8 cellular contexts compared by ENCODE assay signal in genomic region chr20:58892126-58892931, GRCh38. TPM values are rescaled to one million over a fixed set of nuclear protein-coding genes. Genes with fewer than 3 reads are reported as not detected.
DNase-seq lines count a peak whose midpoint lies in the region; ATAC-seq and TF ChIP-seq lines count a peak whose summit lies in the region.

No MANE protein-coding gene starts in this region.

- no peaks in the 10 kb centered on the region for H3K9me3 ChIP-seq in DOHH2 (ENCODE audit: control insufficient read depth, insufficient read depth, low read length)
- H3K9me3 ChIP-seq in OCI-LY1 (ENCODE audit: low read length), result no peaks in the 10 kb centered on the region
- H3K9me3 ChIP-seq in esophagus squamous epithelium, result no peaks in the 10 kb centered on the region

- H3K4me3 ChIP-seq in DOHH2 (ENCODE audit: low read length) (peak overlapping the region; percentile 78), OCI-LY1 (ENCODE audit: low read depth, low read length, poor library complexity, severe bottlenecking) (peak overlapping the region; percentile 75), esophagus squamous epithelium (peak overlapping the region; percentile 83 to 97 (median 88))

- H3K79me2 ChIP-seq in DOHH2 (ENCODE audit: control insufficient read depth, low read length) (peaks cover 85% of the 10 kb centered on the region), OCI-LY1 (ENCODE audit: insufficient read depth, low read length) (peaks cover 52% of the 10 kb centered on the region)

- H4K20me1 ChIP-seq in DOHH2 (ENCODE audit: control insufficient read depth, insufficient read depth, low read depth, low read length) (peaks cover 30% of the 10 kb centered on the region), OCI-LY1 (ENCODE audit: insufficient read depth, low read length) (no peaks in the 10 kb centered on the region)

- peak overlapping the region; percentile 84 for H3K9ac ChIP-seq in OCI-LY1 (ENCODE audit: low read length)

- intact Hi-C loops in esophagus squamous epithelium (cut with DNase I), result loop anchor here (10.0 kb wide), 1 partner anchor 142 kb away; the partner anchor contains the start of gene ATP5F1E

- H3K4me3 Mint-ChIP-seq in naive B cell, result peak overlapping the region; percentile 86 to 98 (median 94)

- TF ChIP-seq CTCF in DOHH2 (IDR thresholded peaks at IDR 0.05; ENCODE audit: low read depth, low read length, poor library complexity, severe bottlenecking), result peak; percentile 48
- TF ChIP-seq CTCF in OCI-LY1 (IDR thresholded peaks at IDR 0.05; ENCODE audit: low read length), result peak; percentile 40; the same call in 1 of the 2 replicates
- no peak for TF ChIP-seq CTCF in esophagus squamous epithelium (IDR thresholded peaks at IDR 0.05)

- peak overlapping the region; percentile 66 for H3K4me2 ChIP-seq in DOHH2 (ENCODE audit: low read length)
- peak overlapping the region; percentile 86 for H3K4me2 ChIP-seq in OCI-LY1 (ENCODE audit: low read length)

- peak overlapping the region; percentile 95 to 99 (median 98) for H3K27ac Mint-ChIP-seq in naive B cell

- no peaks in the 10 kb centered on the region for H3K27me3 Mint-ChIP-seq in naive B cell

- H3K9me2 ChIP-seq in DOHH2 (replicated peaks; ENCODE audit: control insufficient read depth, low read length) (no peaks in the 10 kb centered on the region), OCI-LY1 (ENCODE audit: low read depth, low read length) (no peaks in the 10 kb centered on the region)

- H3K4me1 Mint-ChIP-seq in naive B cell, result peaks cover 42 to 52% (median 50%) of the 10 kb centered on the region in 3 donors

- H3K27ac ChIP-seq in DOHH2 (ENCODE audit: low read depth, low read length) (peak overlapping the region; percentile 76), OCI-LY1 (ENCODE audit: low read depth, low read length, poor library complexity, severe bottlenecking) (peak overlapping the region; percentile 90), esophagus squamous epithelium (peak overlapping the region; percentile 99)

- no peak overlapping the region for H2AFZ ChIP-seq in OCI-LY1 (ENCODE audit: low read length)

- H3K27me3 ChIP-seq in DOHH2 (ENCODE audit: control insufficient read depth, low read length), result no peaks in the 10 kb centered on the region
- H3K27me3 ChIP-seq in OCI-LY1 (ENCODE audit: insufficient read depth, low read length), result no peaks in the 10 kb centered on the region
- no peaks in the 10 kb centered on the region for H3K27me3 ChIP-seq in esophagus squamous epithelium

- WGBS in esophagus squamous epithelium, 2 donors, result 0 to 1% methylated on average over 25 to 27 of the region's 50 CpGs

- TF ChIP-seq POLR2A in esophagus squamous epithelium (IDR thresholded peaks at IDR 0.05), result peak in 1 of 4 donors; percentile 26

- H3F3A ChIP-seq in DOHH2 (ENCODE audit: control insufficient read depth, insufficient read depth) (peaks cover 3% of the 10 kb centered on the region; the same call in 1 of the 2 replicates), OCI-LY1 (ENCODE audit: insufficient read depth, low read length) (0 out of 2 replicates have a peak, but pooled peaks cover 4% of the 10 kb centered on the region)

- peak; percentile 15 to 22 for ATAC-seq in naive B cell (ENCODE audit: low read depth in 2 of 2)
- no peak for ATAC-seq in GM18909 (IDR thresholded peaks at IDR 0.05; ENCODE audit: poor library complexity, unreplicated experiment)

- H3K36me3 Mint-ChIP-seq in naive B cell, result peaks cover 0 to 9% of the 10 kb centered on the region in 2 donors

- DNase-seq in HT-29 (ENCODE audit: low spot score), result peak; percentile 80
- DNase-seq in activated T-cell treated with anti-CD3 and anti-CD28 coated beads, Interleukin-2, amount 50 U/mL, for 48 hours, result peak; percentile 82 to 86
- peak; percentile 29 for DNase-seq in esophagus squamous epithelium (lab: John Stamatoyannopoulos, UW)
- DNase-seq in naive B cell, result peak; percentile 65
- peak; percentile 73 for DNase-seq in stimulated activated naive CD4-positive, alpha-beta T cell treated with Interleukin-2 at 50 U/mL for 16 hours (lab: John Stamatoyannopoulos, UW)

- H3K36me3 ChIP-seq in DOHH2 (ENCODE audit: control insufficient read depth, low read length) (peaks cover 47% of the 10 kb centered on the region), OCI-LY1 (ENCODE audit: insufficient read depth, low read length) (peaks cover 24% of the 10 kb centered on the region; the same call in 1 of the 2 replicates), esophagus squamous epithelium (peaks cover 0 to 9% (median 0%) of the 10 kb centered on the region in 3 donors)

- peaks cover 0 to 2% (median 0%) of the 10 kb centered on the region in 7 donors for H3K9me3 Mint-ChIP-seq in naive B cell

- H3K4me1 ChIP-seq in DOHH2 (ENCODE audit: control insufficient read depth, low read length), result peaks cover 35% of the 10 kb centered on the region
- peaks cover 56% of the 10 kb centered on the region for H3K4me1 ChIP-seq in OCI-LY1 (ENCODE audit: insufficient read depth, low read length, severe bottlenecking)
- peaks cover 20 to 60% (median 41%) of the 10 kb centered on the region in 3 donors for H3K4me1 ChIP-seq in esophagus squamous epithelium

RNA-seq across cellular contexts. Expression of gene GNAS, which starts 39.8 kb away (rescaled TPM):
- 805 and 888 TPM in 2 replicates for total RNA-seq in HT-29 (2014; rRNA removed; shearing (Covaris generic))
- 100 to 1,000 TPM; 334 to 513 (median 458) TPM for total RNA-seq in esophagus squamous epithelium
- polyA plus RNA-seq in naive B cell (ENCODE audit: low read depth in 6 of 6), result 100 to 1,000 TPM; 133 to 298 (median 194) TPM

RNA-seq across cellular contexts. Expression of gene GNAS-AS1, which starts 41.6 kb away (rescaled TPM):
- total RNA-seq in HT-29 (2014; rRNA removed; shearing (Covaris generic)), result not detected in 2 replicates
- under 1 TPM in 3 of 4 donors, not detected in 1; 0.19 to 0.48 (median 0.34) TPM for total RNA-seq in esophagus squamous epithelium
- under 1 TPM in 1 of 6 donors, not detected in 5; 0.35 TPM for polyA plus RNA-seq in naive B cell (ENCODE audit: low read depth in 6 of 6)

Comparison
In these comparisons a context has a peak if more than half of its experiments do, and no peak if none do; other contexts are left out.
1. CTCF ChIP-seq: peak in DOHH2 (single experiment) and OCI-LY1 (single experiment); none in esophagus squamous epithelium (0 of 6).
2. DNase-seq: peak in every context shown above with its lines; median percentile 84 in activated T-cell treated with anti-CD3 and anti-CD28 coated beads, Interleukin-2, amount 50 U/mL, for 48 hours; 80 in HT-29; 73 in stimulated activated naive CD4-positive, alpha-beta T cell treated with Interleukin-2 at 50 U/mL for 16 hours; 65 in naive B cell; 29 in esophagus squamous epithelium.
3. Peak in every context shown above with its lines, with median percentiles within 50 percentile points of each other: H3K27ac ChIP-seq and H3K4me3 ChIP-seq.